Comparison of ENCODE assay signal across 39 cellular contexts in genomic region chr18:45901654-45902210, GRCh38.
"Had no signal": no experiment of that assay in that cellular context is flagged by ENCODE, and none has a peak within 500 bp of the region (broad histone marks: within the 10 kb centered on the region; RNA-seq: fewer than 3 reads in every experiment).

No MANE protein-coding gene starts in this region.

- H3K27me3 Mint-ChIP-seq: activated CD4-positive, alpha-beta memory T cell treated with anti-CD3 and anti-CD28 coated beads, Interleukin-2, amount 10 ng/mL, durations not matched to agents 7 days and 5 days; activated CD8-positive, alpha-beta memory T cell treated with anti-CD3 and anti-CD28 coated beads, Interleukin-2, amount 10 ng/mL, durations not matched to agents 7 days and 5 days; activated naive CD8-positive, alpha-beta T cell treated with anti-CD3 and anti-CD28 coated beads for 36 hours; brain had no signal

- H3K9me3 Mint-ChIP-seq: activated CD4-positive, alpha-beta memory T cell treated with anti-CD3 and anti-CD28 coated beads, Interleukin-2, amount 10 ng/mL, durations not matched to agents 7 days and 5 days; activated naive CD8-positive, alpha-beta T cell treated with anti-CD3 and anti-CD28 coated beads for 36 hours; brain had no signal

- H3K4me3 ChIP-seq: ascending aorta, MG63, Peyer's patch had no signal

- H3K27ac Mint-ChIP-seq: activated CD4-positive, alpha-beta memory T cell treated with anti-CD3 and anti-CD28 coated beads, Interleukin-2, amount 10 ng/mL, durations not matched to agents 7 days and 5 days; activated CD8-positive, alpha-beta memory T cell treated with anti-CD3 and anti-CD28 coated beads, Interleukin-2, amount 10 ng/mL, durations not matched to agents 7 days and 5 days; activated naive CD8-positive, alpha-beta T cell treated with anti-CD3 and anti-CD28 coated beads for 36 hours; brain had no signal

- H3K27me3 ChIP-seq: ascending aorta, MG63, Peyer's patch had no signal

- ATAC-seq: activated CD8-positive, alpha-beta memory T cell treated with anti-CD3 and anti-CD28 coated beads, Interleukin-2, amount 10 ng/mL, durations not matched to agents 7 days and 5 days; PC-3; SK-N-SH treated with all-trans-retinoic acid at 6 μM for 48 hours had no signal

- H3K27ac ChIP-seq: ascending aorta, Peyer's patch, WERI-Rb-1 had no signal

- H3K4me1 Mint-ChIP-seq: activated CD4-positive, alpha-beta memory T cell treated with anti-CD3 and anti-CD28 coated beads, Interleukin-2, amount 10 ng/mL, durations not matched to agents 7 days and 5 days; activated naive CD8-positive, alpha-beta T cell treated with anti-CD3 and anti-CD28 coated beads for 36 hours; brain had no signal

- H3K4me3 Mint-ChIP-seq: activated CD4-positive, alpha-beta memory T cell treated with anti-CD3 and anti-CD28 coated beads, Interleukin-2, amount 10 ng/mL, durations not matched to agents 7 days and 5 days; activated CD8-positive, alpha-beta memory T cell treated with anti-CD3 and anti-CD28 coated beads, Interleukin-2, amount 10 ng/mL, durations not matched to agents 7 days and 5 days; activated naive CD8-positive, alpha-beta T cell treated with anti-CD3 and anti-CD28 coated beads for 36 hours; brain had no signal

- H3K4me1 ChIP-seq: ascending aorta, Peyer's patch had no signal

- DNase-seq: activated CD4-positive, alpha-beta memory T cell treated with anti-CD3 and anti-CD28 coated beads, Interleukin-2, amount 10 ng/mL, durations not matched to agents 7 days and 5 days; activated CD4-positive, alpha-beta T cell treated with anti-CD3 and anti-CD28 coated beads for 1 hour; activated CD4-positive, alpha-beta T cell treated with anti-CD3 and anti-CD28 coated beads for 48 hours; activated CD4-positive, CD25-positive, alpha-beta regulatory T cell; activated CD8-positive, alpha-beta memory T cell treated with anti-CD3 and anti-CD28 coated beads for 24 hours; activated CD8-positive, alpha-beta memory T cell treated with anti-CD3 and anti-CD28 coated beads, Interleukin-2, amount 10 ng/mL, durations not matched to agents 7 days and 5 days; activated CD8-positive, alpha-beta memory T cell treated with anti-CD3 and anti-CD28 coated beads, Interleukin-2, amount 50 U/mL, for 48 hours; activated effector memory CD4-positive, alpha-beta T cell treated with anti-CD3 and anti-CD28 coated beads, Interleukin-2, amount 50 U/mL, for 16 hours; activated naive CD4-positive, alpha-beta T cell; activated naive CD4-positive, alpha-beta T cell treated with anti-CD3 and anti-CD28 coated beads, Interleukin-2, amount 50 U/mL, for 16 hours; activated naive CD8-positive, alpha-beta T cell treated with anti-CD3 and anti-CD28 coated beads for 36 hours; activated T-cell treated with anti-CD3 and anti-CD28 coated beads, Interleukin-2, amount 50 U/mL, for 48 hours; amniotic stem cell; caudate nucleus; cerebellar nuclear complex; Kasumi-1; KBM-7; MG63; NCI-H1092; NCI-H146; NCI-H187; NCI-H2029 treated with DMSO at 0.1 percent for 48 hours; NCI-H2107; NCI-H2171; NCI-H510A; NCI-H526; NCI-H748 treated with DMSO at 0.1 percent for 48 hours; NK-92 treated with Interleukin-12 subunit alpha and Interleukin-12 subunit beta, amount 100 ng/mL, for 24 hours; PC-3; Peyer's patch; RPMI8226; SIG-M5; SW 1271; T-helper 1 cell; T1000; WERI-Rb-1 had no signal
